ENCODE assay signal across 8 cellular contexts in genomic region chr19:49850487-49851342, GRCh38. TPM values are rescaled to one million over a fixed set of nuclear protein-coding genes. Genes with fewer than 3 reads are reported as not detected.
DNase-seq lines count a peak whose midpoint lies in the region; ATAC-seq and TF ChIP-seq lines count a peak whose summit lies in the region.

PTOV1 (plus strand) TSS chr19:49851159.

- H3K9me3 ChIP-seq in ovary (no peaks in the 10 kb centered on the region), thymus (ENCODE audit: control insufficient read depth) (no peaks in the 10 kb centered on the region)

- H3K4me1 ChIP-seq in ovary (ENCODE audit: insufficient read depth) (peaks cover 5% of the 10 kb centered on the region), thymus (ENCODE audit: control insufficient read depth, insufficient read depth, low read length) (peaks cover 8% of the 10 kb centered on the region)

- no peaks in the 10 kb centered on the region for H3K36me3 ChIP-seq in ovary
- peaks cover 13% of the 10 kb centered on the region for H3K36me3 ChIP-seq in thymus (ENCODE audit: control insufficient read depth, insufficient read depth)

- no peaks in the 10 kb centered on the region for H3K27me3 ChIP-seq in ovary
- no peaks in the 10 kb centered on the region for H3K27me3 ChIP-seq in thymus (ENCODE audit: control insufficient read depth, insufficient read depth)

- peak; percentile 80 for DNase-seq in GM04504 (ENCODE audit: low read depth)
- DNase-seq in NCI-H1105 (lab: John Stamatoyannopoulos, UW): peak; percentile 90
- DNase-seq in SKM-1 (lab: John Stamatoyannopoulos, UW; ENCODE audit: unreplicated experiment): peak; percentile 9
- peak; percentile 86 to 98 (median 95) for DNase-seq in head of caudate nucleus
- DNase-seq in ovary: peak; percentile 89 to 95 (median 93)

- 1 to 2% (median 1%) methylated on average over 48 to 98 of the region's 98 CpGs for WGBS in ovary, 3 donors
- WGBS in thymus: under 1% methylated on average over 98 of the region's 98 CpGs

- H3K36me3 Mint-ChIP-seq in activated naive CD8-positive, alpha-beta T cell: no peaks in the 10 kb centered on the region

- TF ChIP-seq CTCF in ovary (IDR thresholded peaks at IDR 0.05): no peak

- H3K27ac ChIP-seq in ovary (peak within 1 kb of the TSS; percentile 94 to 97), thymus (ENCODE audit: low read depth) (peak within 1 kb of the TSS; percentile 96)

- TF ChIP-seq POLR2A in ovary (IDR thresholded peaks at IDR 0.05): peak; percentile 80

- H3K4me3 Mint-ChIP-seq in activated naive CD8-positive, alpha-beta T cell: peak within 1 kb of the TSS; percentile 89

- peaks cover 6% of the 10 kb centered on the region for H3K9me3 Mint-ChIP-seq in activated naive CD8-positive, alpha-beta T cell (ENCODE audit: low read depth)

- ATAC-seq in HG02610 (IDR thresholded peaks at IDR 0.05; ENCODE audit: unreplicated experiment): peak; percentile 55

- TF ChIP-seq EP300 in ovary (IDR thresholded peaks at IDR 0.05): no peak

- H3K4me1 Mint-ChIP-seq in activated naive CD8-positive, alpha-beta T cell (ENCODE audit: low read depth): peaks cover 35% of the 10 kb centered on the region

- peak within 1 kb of the TSS; percentile 92 for H3K27ac Mint-ChIP-seq in activated naive CD8-positive, alpha-beta T cell

- H3K27me3 Mint-ChIP-seq in activated naive CD8-positive, alpha-beta T cell: no peaks in the 10 kb centered on the region

- H3K4me3 ChIP-seq in ovary: peak within 1 kb of the TSS; percentile 83
- peak within 1 kb of the TSS; percentile 89 for H3K4me3 ChIP-seq in thymus (ENCODE audit: low read length)

- intact Hi-C loops in head of caudate nucleus (cut with DNase I): loop anchor here (5.0 kb wide), 1 partner anchor 33 kb away; the partner anchor contains the start of gene MED25
- intact Hi-C loops in ovary (cut with DNase I): loop anchor here in 1 of 4 donors (5.0 kb wide), 1 partner anchor 33 kb away; the partner anchor contains the start of gene MED25

RNA-seq across cellular contexts. Expression of gene PTOV1, which starts in this region (rescaled TPM):
- 100 to 1,000 TPM; 108 to 256 (median 206) TPM for total RNA-seq in ovary
- 100 to 1,000 TPM in 1 of 2 donors, 10 to 100 TPM in 1; 22.2 to 186 TPM for polyA plus RNA-seq in ovary
- 125 TPM for polyA plus RNA-seq in thymus

Comparison
In these comparisons a context has a peak if more than half of its experiments do, and no peak if none do; other contexts are left out.
1. Peak in every context shown above with its lines: DNase-seq, ATAC-seq, H3K4me3 ChIP-seq and H3K27ac ChIP-seq.
2. DNase-seq: peak in every context shown above with its lines; median percentile 95 in head of caudate nucleus; 93 in ovary; 90 in NCI-H1105; 80 in GM04504; 9 in SKM-1.